In the genomic region with DNA sequence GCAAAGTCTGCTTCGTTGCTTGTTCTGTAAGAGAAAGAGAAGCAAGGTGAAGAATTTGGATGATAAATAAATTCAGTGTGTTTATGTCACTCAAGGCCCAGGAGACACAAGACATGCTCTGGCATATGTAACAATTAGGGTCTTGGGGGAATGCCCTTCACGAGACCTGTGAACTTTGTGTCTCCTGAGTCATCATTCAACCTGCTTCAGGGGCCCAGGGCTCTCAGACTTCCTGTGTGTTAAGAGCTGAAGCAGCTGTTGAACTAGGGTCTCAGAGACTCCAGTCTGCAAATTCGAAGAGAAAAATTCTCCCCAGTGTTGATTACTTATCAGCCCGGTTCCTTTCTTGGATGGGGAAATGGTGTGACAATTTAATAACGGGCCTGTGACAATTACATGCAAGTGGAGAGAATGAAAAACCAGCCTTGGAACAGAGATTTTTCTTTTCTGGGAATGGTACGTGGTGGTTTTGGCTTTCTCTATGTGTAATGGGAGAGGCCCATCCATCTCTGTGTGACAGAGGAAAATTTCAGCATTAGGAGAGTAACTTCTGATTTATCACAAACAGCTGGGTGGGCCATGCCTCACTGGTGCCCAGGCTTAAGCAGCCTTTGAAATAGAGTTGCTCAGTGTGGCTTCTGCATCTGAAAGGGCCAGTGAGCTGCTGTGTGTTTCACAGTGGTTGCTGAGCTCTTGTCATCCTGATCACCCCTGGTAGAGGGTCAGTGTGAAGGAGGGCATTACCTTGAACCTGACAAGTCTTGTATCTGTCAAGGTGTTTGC, we compare ENCODE assay signal across 1 cellular context.
TF ChIP-seq lines count a peak whose summit lies in the region.

No MANE protein-coding gene starts in this region.

TF ChIP-seq in WTC11, 78 proteins besides CTCF, POLR2A, EP300 and RAD21:
- TF ChIP-seq ZNF138 (CRISPR knock-in tag; conservative IDR thresholded peaks at IDR 0.05): no peak
- TF ChIP-seq ZNF121 (CRISPR knock-in tag; IDR thresholded peaks at IDR 0.05): 0 out of 2 replicates have a peak, but pooled peaks have one; percentile 12
- TF ChIP-seq GRHL2 (CRISPR knock-in tag; IDR thresholded peaks at IDR 0.05; ENCODE audit: insufficient replicate concordance, severe bottlenecking): no peak
- TF ChIP-seq RELA (CRISPR knock-in tag; IDR thresholded peaks at IDR 0.05; ENCODE audit: borderline replicate concordance): no peak
- TF ChIP-seq TP53 (CRISPR knock-in tag; IDR thresholded peaks at IDR 0.05): no peak
- TF ChIP-seq TCF7 (CRISPR knock-in tag; IDR thresholded peaks at IDR 0.05; ENCODE audit: low read depth): no peak
- no peak for TF ChIP-seq PRRX2 (CRISPR knock-in tag; IDR thresholded peaks at IDR 0.05)
- no peak for TF ChIP-seq NFYB (CRISPR knock-in tag; conservative IDR thresholded peaks at IDR 0.05; ENCODE audit: low read depth)
- TF ChIP-seq OVOL2 (CRISPR knock-in tag; IDR thresholded peaks at IDR 0.05; ENCODE audit: borderline replicate concordance): no peak
